In the genomic region with DNA sequence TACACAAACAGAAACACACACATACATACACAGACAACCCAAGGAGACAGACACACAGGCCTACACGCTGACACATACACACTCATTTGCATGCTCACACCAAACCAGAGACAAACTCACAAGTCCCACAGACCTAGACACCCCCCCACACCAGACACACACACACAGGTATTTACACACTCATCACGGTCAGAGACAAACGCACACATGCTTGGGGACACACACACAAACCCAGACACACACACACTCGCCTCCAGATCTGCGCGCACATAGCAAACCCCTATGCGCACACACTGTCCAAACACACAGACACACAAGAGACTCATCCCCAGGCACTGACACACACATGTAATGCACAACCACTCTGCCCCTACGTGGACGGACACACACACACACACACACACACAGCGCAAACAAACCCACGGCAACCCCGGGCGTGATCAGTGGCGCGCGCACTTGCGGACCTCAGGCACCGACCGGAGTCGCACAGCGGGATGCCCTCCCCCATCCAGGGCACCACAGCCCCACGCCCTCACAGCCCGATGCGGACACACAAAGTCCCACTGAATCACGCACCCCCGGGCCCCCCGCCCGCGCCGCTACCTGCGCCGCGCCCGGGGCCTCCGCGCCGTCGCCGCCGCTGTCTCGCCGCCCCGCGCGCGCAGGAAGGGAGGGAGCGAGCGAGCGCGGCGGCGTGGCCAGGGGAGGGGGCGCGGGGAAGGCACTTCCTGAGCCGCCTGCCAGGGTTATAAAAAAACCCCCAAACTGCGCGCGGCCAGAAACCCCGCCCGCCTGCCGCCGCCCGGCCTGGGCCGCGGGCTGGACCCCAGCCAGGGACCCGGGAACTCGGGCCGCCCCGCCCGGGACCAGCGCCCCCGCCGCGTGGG, we compare ENCODE assay signal across 8 cellular contexts. TPM values are rescaled to one million over a fixed set of nuclear protein-coding genes. Genes with fewer than 3 reads are reported as not detected.
DNase-seq lines count a peak whose midpoint lies in the region; ATAC-seq and TF ChIP-seq lines count a peak whose summit lies in the region.

A gene (minus strand): TSS at position 675 of the 887 bp plus-strand sequence. CDS start 5,005 bp downstream, outside the sequence.

- TF ChIP-seq RAD21 in neural cell (conservative IDR thresholded peaks at IDR 0.05) = peak; percentile 25

- ATAC-seq in GM18511 (IDR thresholded peaks at IDR 0.05; ENCODE audit: unreplicated experiment) = no peak
- no peak for ATAC-seq in GM18861 (IDR thresholded peaks at IDR 0.05; ENCODE audit: unreplicated experiment)

- under 1% methylated on average over 74 of the region's 74 CpGs for WGBS in urinary bladder

- no peaks in the 10 kb centered on the region for H3K4me1 ChIP-seq in urinary bladder (ENCODE audit: insufficient read depth)

- peak within 1 kb of the TSS; percentile 79 for H2AFZ ChIP-seq in neural cell (ENCODE audit: low read depth, low read length)

- no peaks in the 10 kb centered on the region for H3K9me2 ChIP-seq in neural cell (ENCODE audit: insufficient read depth, low read length)

- peak; percentile 20 for DNase-seq in DMS79 treated with DMSO at 0.1 percent for 48 hours (lab: John Stamatoyannopoulos, UW)
- no peak for DNase-seq in DMS79 (lab: John Stamatoyannopoulos, UW)
- peak; percentile 52 to 60 for DNase-seq in activated T-cell treated with anti-CD3 and anti-CD28 coated beads, Interleukin-2, amount 50 U/mL, for 48 hours
- DNase-seq in fibroblast of gingiva (ENCODE audit: low read depth) = peak; percentile 11

- no peak for TF ChIP-seq CTCF in neural cell (IDR thresholded peaks at IDR 0.05; ENCODE audit: poor library complexity, severe bottlenecking)

- H4K20me1 ChIP-seq in neural cell (ENCODE audit: insufficient read depth) = no peaks in the 10 kb centered on the region

- peaks cover 9% of the 10 kb centered on the region for H3K79me2 ChIP-seq in neural cell (replicated peaks; ENCODE audit: insufficient read depth, low read length)

- H3K9me3 ChIP-seq in neural cell (ENCODE audit: low read length) = peaks cover 3% of the 10 kb centered on the region

- H3K9ac ChIP-seq in neural cell (ENCODE audit: low read length) = peak within 1 kb of the TSS; percentile 84

- H3K27ac ChIP-seq in neural cell (ENCODE audit: low read length) = peak within 1 kb of the TSS; percentile 84
- peak within 1 kb of the TSS; percentile 51 for H3K27ac ChIP-seq in urinary bladder (ENCODE audit: low read depth)

- H3K4me3 ChIP-seq in neural cell (ENCODE audit: low read length) (peak within 1 kb of the TSS; percentile 67), urinary bladder (ENCODE audit: low read depth, low read length) (peak within 1 kb of the TSS; percentile 79)

- no peaks in the 10 kb centered on the region for H3F3A ChIP-seq in neural cell (ENCODE audit: insufficient read depth, low read length, poor library complexity, severe bottlenecking)

- no peaks in the 10 kb centered on the region for H3K27me3 ChIP-seq in neural cell (ENCODE audit: insufficient read depth, low read depth, low read length)

- H3K4me2 ChIP-seq in neural cell (ENCODE audit: low read length) = peak within 1 kb of the TSS; percentile 37

- TF ChIP-seq EP300 in neural cell (conservative IDR thresholded peaks at IDR 0.05; ENCODE audit: poor library complexity, severe bottlenecking) = peak; percentile 60

- H3K36me3 ChIP-seq in neural cell (ENCODE audit: insufficient read depth, low read length) = no peaks in the 10 kb centered on the region
- no peaks in the 10 kb centered on the region for H3K36me3 ChIP-seq in urinary bladder (ENCODE audit: insufficient read depth)

TF ChIP-seq in neural cell, 6 proteins besides CTCF, POLR2A, EP300 and RAD21:
- no peak for TF ChIP-seq TAF1 (IDR thresholded peaks at IDR 0.05; ENCODE audit: low read depth)
- peak; percentile 26 for TF ChIP-seq SMC3 (conservative IDR thresholded peaks at IDR 0.05; ENCODE audit: poor library complexity)
- TF ChIP-seq, protein P1, sequence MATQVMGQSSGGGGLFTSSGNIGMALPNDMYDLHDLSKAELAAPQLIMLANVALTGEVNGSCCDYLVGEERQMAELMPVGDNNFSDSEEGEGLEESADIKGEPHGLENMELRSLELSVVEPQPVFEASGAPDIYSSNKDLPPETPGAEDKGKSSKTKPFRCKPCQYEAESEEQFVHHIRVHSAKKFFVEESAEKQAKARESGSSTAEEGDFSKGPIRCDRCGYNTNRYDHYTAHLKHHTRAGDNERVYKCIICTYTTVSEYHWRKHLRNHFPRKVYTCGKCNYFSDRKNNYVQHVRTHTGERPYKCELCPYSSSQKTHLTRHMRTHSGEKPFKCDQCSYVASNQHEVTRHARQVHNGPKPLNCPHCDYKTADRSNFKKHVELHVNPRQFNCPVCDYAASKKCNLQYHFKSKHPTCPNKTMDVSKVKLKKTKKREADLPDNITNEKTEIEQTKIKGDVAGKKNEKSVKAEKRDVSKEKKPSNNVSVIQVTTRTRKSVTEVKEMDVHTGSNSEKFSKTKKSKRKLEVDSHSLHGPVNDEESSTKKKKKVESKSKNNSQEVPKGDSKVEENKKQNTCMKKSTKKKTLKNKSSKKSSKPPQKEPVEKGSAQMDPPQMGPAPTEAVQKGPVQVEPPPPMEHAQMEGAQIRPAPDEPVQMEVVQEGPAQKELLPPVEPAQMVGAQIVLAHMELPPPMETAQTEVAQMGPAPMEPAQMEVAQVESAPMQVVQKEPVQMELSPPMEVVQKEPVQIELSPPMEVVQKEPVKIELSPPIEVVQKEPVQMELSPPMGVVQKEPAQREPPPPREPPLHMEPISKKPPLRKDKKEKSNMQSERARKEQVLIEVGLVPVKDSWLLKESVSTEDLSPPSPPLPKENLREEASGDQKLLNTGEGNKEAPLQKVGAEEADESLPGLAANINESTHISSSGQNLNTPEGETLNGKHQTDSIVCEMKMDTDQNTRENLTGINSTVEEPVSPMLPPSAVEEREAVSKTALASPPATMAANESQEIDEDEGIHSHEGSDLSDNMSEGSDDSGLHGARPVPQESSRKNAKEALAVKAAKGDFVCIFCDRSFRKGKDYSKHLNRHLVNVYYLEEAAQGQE (IDR thresholded peaks at IDR 0.05; ENCODE audit: borderline replicate concordance) = peak; percentile 11
- peak; percentile 64 for TF ChIP-seq MXI1 (conservative IDR thresholded peaks at IDR 0.05; ENCODE audit: poor library complexity, severe bottlenecking)
- no peak for TF ChIP-seq EZH2 (IDR thresholded peaks at IDR 0.05; ENCODE audit: borderline replicate concordance, insufficient read depth, low read length, poor library complexity, severe bottlenecking)
- peak; percentile 40 for TF ChIP-seq POLR2AphosphoS5 (IDR thresholded peaks at IDR 0.05)

RNA-seq across cellular contexts. Expression of the gene that starts here (rescaled TPM):
- polyA plus RNA-seq in neural cell = 99.4 and 143 TPM in 2 replicates
- 77.4 and 80.6 TPM in 2 replicates for polyA minus RNA-seq in neural cell
- 44.3 TPM for total RNA-seq in urinary bladder
- polyA plus RNA-seq in urinary bladder = 26.4 TPM
